1 cellular context compared by ENCODE assay signal in genomic region chr20:17630806-17631195, GRCh38.
TF ChIP-seq lines count a peak whose summit lies in the region.

No MANE protein-coding gene starts in this region.

TF ChIP-seq in IMR-90, 13 proteins besides CTCF, POLR2A, EP300 and RAD21 (continued from another document):
- TF ChIP-seq ELK1 (IDR thresholded peaks at IDR 0.05; ENCODE audit: borderline replicate concordance, low read depth, low read length) (no peak), NFE2L2 (IDR thresholded peaks at IDR 0.05; ENCODE audit: low read depth, low read length) (no peak), SMC3 (IDR thresholded peaks at IDR 0.05; ENCODE audit: low read depth, low read length) (no peak), MAFK (IDR thresholded peaks at IDR 0.05; ENCODE audit: low read depth, low read length) (no peak), FOS (IDR thresholded peaks at IDR 0.05; ENCODE audit: low read depth, low read length) (no peak), RCOR1 (IDR thresholded peaks at IDR 0.05; ENCODE audit: insufficient replicate concordance, low read length) (no peak), BHLHE40 (IDR thresholded peaks at IDR 0.05; ENCODE audit: low read depth, low read length) (no peak)
